Comparison of ENCODE assay signal across 17 cellular contexts in genomic region chr4:1336079-1336478, GRCh38. TPM values are rescaled to one million over a fixed set of nuclear protein-coding genes. Genes with fewer than 3 reads are reported as not detected.
DNase-seq lines count a peak whose midpoint lies in the region; ATAC-seq, FAIRE-seq and TF ChIP-seq lines count a peak whose summit lies in the region.
"Had no signal": no experiment of that assay in that cellular context is flagged by ENCODE, and none has a peak within 500 bp of the region (broad histone marks: within the 10 kb centered on the region; RNA-seq: fewer than 3 reads in every experiment).

No MANE protein-coding gene starts in this region.

- H3K9me3 Mint-ChIP-seq in natural killer cell treated with Interleukin-12 subunit alpha and Interleukin-12 subunit beta and Interleukin-15 and Interleukin-18, amount 100 ng/mL, for 72 hours: peaks cover 9% of the 10 kb centered on the region
- peaks cover 3% of the 10 kb centered on the region for H3K9me3 Mint-ChIP-seq in nephron progenitor cell
- H3K9me3 Mint-ChIP-seq: naive B cell had no signal

- peak overlapping the region; percentile 15 for H3K4me3 Mint-ChIP-seq in natural killer cell treated with Interleukin-12 subunit alpha and Interleukin-12 subunit beta and Interleukin-15 and Interleukin-18, amount 100 ng/mL, for 72 hours
- H3K4me3 Mint-ChIP-seq in nephron progenitor cell: no peak overlapping the region
- H3K4me3 Mint-ChIP-seq: activated T-cell treated with anti-CD3 and anti-CD28 coated beads, Interleukin-2, amount 50 U/mL, for 72 hours; naive B cell; stimulated activated memory B cell treated with anti-CD40 and anti-IgM and Interleukin-4, amounts not matched to agents 10 μg/mL and 1 μg/mL and 100 μg/mL, for 72 hours had no signal

- H3K4me3 ChIP-seq in bronchial epithelial cell (ENCODE audit: low read depth, low read length): no peak overlapping the region
- H3K4me3 ChIP-seq: heart right ventricle, left lung, SK-N-MC had no signal

- no peaks in the 10 kb centered on the region for H3K27me3 ChIP-seq in bronchial epithelial cell (ENCODE audit: control insufficient read depth, insufficient read depth, low read length)
- H3K27me3 ChIP-seq: heart right ventricle, left lung had no signal

- peak overlapping the region; percentile 79 to 93 for H3K27ac Mint-ChIP-seq in natural killer cell treated with Interleukin-12 subunit alpha and Interleukin-12 subunit beta and Interleukin-15 and Interleukin-18, amount 100 ng/mL, for 72 hours
- no peak overlapping the region for H3K27ac Mint-ChIP-seq in nephron progenitor cell
- H3K27ac Mint-ChIP-seq: activated T-cell treated with anti-CD3 and anti-CD28 coated beads, Interleukin-2, amount 50 U/mL, for 72 hours; stimulated activated memory B cell treated with anti-CD40 and anti-IgM and Interleukin-4, amounts not matched to agents 10 μg/mL and 1 μg/mL and 100 μg/mL, for 72 hours had no signal

- DNase-seq in EH (ENCODE audit: low read depth) (peak; percentile 22), NOMO-1 treated with dmso at 0.1 percent for 144 hours (lab: John Stamatoyannopoulos, UW; ENCODE audit: unreplicated experiment) (peak; percentile 4), bronchial epithelial cell (ENCODE audit: low read depth) (peak; percentile 40), left colon (no peak), nephron progenitor cell (no peak), GM10266 (ENCODE audit: extremely low spot score) (no peak)
- no peak for DNase-seq in natural killer cell treated with Interleukin-12 subunit alpha and Interleukin-12 subunit beta and Interleukin-15 and Interleukin-18, amount 100 ng/mL, for 72 hours (ENCODE audit: low spot score)
- DNase-seq: activated T-cell treated with anti-CD3 and anti-CD28 coated beads, Interleukin-2, amount 50 U/mL, for 72 hours; heart right ventricle; KBM-7; naive B cell; NCI-H2081 treated with DMSO at 0.1 percent for 48 hours; stimulated activated CD4-positive, alpha-beta T cell treated with anti-CD3 and anti-CD28 coated beads, Interleukin-4, amount 100 ng/mL, for 24 hours had no signal

- H3K27me3 Mint-ChIP-seq in natural killer cell treated with Interleukin-12 subunit alpha and Interleukin-12 subunit beta and Interleukin-15 and Interleukin-18, amount 100 ng/mL, for 72 hours: no peaks in the 10 kb centered on the region
- no peaks in the 10 kb centered on the region for H3K27me3 Mint-ChIP-seq in nephron progenitor cell (ENCODE audit: low read depth, poor library complexity)
- H3K27me3 Mint-ChIP-seq: naive B cell; stimulated activated memory B cell treated with anti-CD40 and anti-IgM and Interleukin-4, amounts not matched to agents 10 μg/mL and 1 μg/mL and 100 μg/mL, for 72 hours had no signal

- ATAC-seq in natural killer cell treated with Interleukin-12 subunit alpha and Interleukin-12 subunit beta and Interleukin-15 and Interleukin-18, amount 100 ng/mL, for 72 hours: peak in 1 of 2 donors; percentile 70
- ATAC-seq in left colon (no peak), HG02798 (IDR thresholded peaks at IDR 0.05; ENCODE audit: poor library complexity, unreplicated experiment) (no peak)
- ATAC-seq: activated T-cell treated with anti-CD3 and anti-CD28 coated beads, Interleukin-2, amount 50 U/mL, for 72 hours; heart right ventricle; left lung; stimulated activated memory B cell treated with anti-CD40 and anti-IgM and Interleukin-4, amounts not matched to agents 10 μg/mL and 1 μg/mL and 100 μg/mL, for 72 hours had no signal

- TF ChIP-seq CTCF in bronchial epithelial cell (IDR thresholded peaks at IDR 0.05; ENCODE audit: insufficient read depth, low read length, severe bottlenecking) (no peak), nephron progenitor cell (IDR thresholded peaks at IDR 0.05) (no peak), GM10266 (IDR thresholded peaks at IDR 0.05; ENCODE audit: control insufficient read depth, insufficient read depth, low read depth, missing control alignments) (no peak)

- H3K36me3 ChIP-seq in bronchial epithelial cell (ENCODE audit: control insufficient read depth, insufficient read depth, low read length): peaks cover 58% of the 10 kb centered on the region

- FAIRE-seq in bronchial epithelial cell (lab: Jason Lieb, UNC): peak; percentile 77

- H3K4me1 Mint-ChIP-seq in natural killer cell treated with Interleukin-12 subunit alpha and Interleukin-12 subunit beta and Interleukin-15 and Interleukin-18, amount 100 ng/mL, for 72 hours (ENCODE audit: low read depth in 2 of 2): peaks cover 26 to 33% of the 10 kb centered on the region in 2 donors
- no peaks in the 10 kb centered on the region for H3K4me1 Mint-ChIP-seq in nephron progenitor cell

- H3K36me3 Mint-ChIP-seq in natural killer cell treated with Interleukin-12 subunit alpha and Interleukin-12 subunit beta and Interleukin-15 and Interleukin-18, amount 100 ng/mL, for 72 hours: peaks cover 26% of the 10 kb centered on the region
- peaks cover 65% of the 10 kb centered on the region for H3K36me3 Mint-ChIP-seq in nephron progenitor cell (ENCODE audit: low read depth)

- intact Hi-C loops in left colon (cut with DNase I, micrococcal nuclease): no loop called here

RNA-seq across cellular contexts. Expression of gene UVSSA, which starts 10.9 kb away (rescaled TPM):
- total RNA-seq in bronchial epithelial cell (6.9 and 8.2 TPM in 2 replicates), left colon (10 to 100 TPM; 26.7 to 33.1 TPM)
- 10 to 100 TPM; 19.6 to 25.1 TPM for total RNA-seq in natural killer cell treated with Interleukin-12 subunit alpha and Interleukin-12 subunit beta and Interleukin-15 and Interleukin-18, amount 100 ng/mL, for 72 hours

RNA-seq across cellular contexts. Expression of gene MAEA, which starts 46.4 kb away (rescaled TPM):
- total RNA-seq in bronchial epithelial cell: 44.8 and 46.1 TPM in 2 replicates
- 10 to 100 TPM; 60.1 to 93.7 TPM for total RNA-seq in natural killer cell treated with Interleukin-12 subunit alpha and Interleukin-12 subunit beta and Interleukin-15 and Interleukin-18, amount 100 ng/mL, for 72 hours
- 100 to 1,000 TPM in 1 of 2 donors, 10 to 100 TPM in 1; 88.7 to 101 TPM for total RNA-seq in left colon

Comparison
In these comparisons a context has a peak if more than half of its experiments do, and no peak if none do; other contexts are left out.
1. DNase-seq: peak in EH (single experiment), NOMO-1 treated with dmso at 0.1 percent for 144 hours (single experiment) and bronchial epithelial cell (single experiment); none in natural killer cell treated with Interleukin-12 subunit alpha and Interleukin-12 subunit beta and Interleukin-15 and Interleukin-18, amount 100 ng/mL, for 72 hours (single experiment), left colon (0 of 2), nephron progenitor cell (single experiment) and GM10266 (single experiment).